ENCODE assay signal across 8 cellular contexts in genomic region chr17:61139219-61139618, GRCh38.
A peak's percentile ranks its signal among the peaks of the same experiment; 100 is the strongest.
DNase-seq lines count a peak whose midpoint lies in the region; ATAC-seq lines count a peak whose summit lies in the region.

No MANE protein-coding gene starts in this region.

- no peaks in the 10 kb centered on the region for H3K9me3 Mint-ChIP-seq in activated naive CD4-positive, alpha-beta T cell treated with anti-CD3 and anti-CD28 coated beads, Interleukin-2, amount 50 U/mL, for 24 hours
- no peaks in the 10 kb centered on the region for H3K9me3 Mint-ChIP-seq in naive thymus-derived CD8-positive, alpha-beta T cell

- POLR2A ChIA-PET in naive thymus-derived CD8-positive, alpha-beta T cell (lab: Charles Lee), result interaction anchor here (0.7 kb wide), 1 partner anchor 9 kb away, joined by 3 read pairs; no protein-coding TSS in a partner anchor

- H3K27ac Mint-ChIP-seq in activated naive CD4-positive, alpha-beta T cell treated with anti-CD3 and anti-CD28 coated beads, Interleukin-2, amount 50 U/mL, for 24 hours, result peak overlapping the region; percentile 95
- peak overlapping the region; percentile 2 to 92 (median 74) for H3K27ac Mint-ChIP-seq in naive thymus-derived CD8-positive, alpha-beta T cell

- peak overlapping the region; percentile 72 for H3K4me3 Mint-ChIP-seq in activated naive CD4-positive, alpha-beta T cell treated with anti-CD3 and anti-CD28 coated beads, Interleukin-2, amount 50 U/mL, for 24 hours
- H3K4me3 Mint-ChIP-seq in naive thymus-derived CD8-positive, alpha-beta T cell, result peak overlapping the region; percentile 7 to 82 (median 62)

- peak; percentile 94 for ATAC-seq in GM18868 (IDR thresholded peaks at IDR 0.05; ENCODE audit: unreplicated experiment)
- peak; percentile 89 for ATAC-seq in HG03060 (IDR thresholded peaks at IDR 0.05; ENCODE audit: low read depth, unreplicated experiment)
- ATAC-seq in naive thymus-derived CD8-positive, alpha-beta T cell, result peak; percentile 98 to 99

- peaks cover 37% of the 10 kb centered on the region for H3K4me1 Mint-ChIP-seq in activated naive CD4-positive, alpha-beta T cell treated with anti-CD3 and anti-CD28 coated beads, Interleukin-2, amount 50 U/mL, for 24 hours
- peaks cover 27 to 45% (median 44%) of the 10 kb centered on the region in 4 donors for H3K4me1 Mint-ChIP-seq in naive thymus-derived CD8-positive, alpha-beta T cell

- H3K27me3 Mint-ChIP-seq in activated naive CD4-positive, alpha-beta T cell treated with anti-CD3 and anti-CD28 coated beads, Interleukin-2, amount 50 U/mL, for 24 hours, result no peaks in the 10 kb centered on the region
- H3K27me3 Mint-ChIP-seq in naive thymus-derived CD8-positive, alpha-beta T cell, result no peaks in the 10 kb centered on the region

- no peaks in the 10 kb centered on the region for H3K36me3 Mint-ChIP-seq in activated naive CD4-positive, alpha-beta T cell treated with anti-CD3 and anti-CD28 coated beads, Interleukin-2, amount 50 U/mL, for 24 hours
- no peaks in the 10 kb centered on the region for H3K36me3 Mint-ChIP-seq in naive thymus-derived CD8-positive, alpha-beta T cell

- peak; percentile 72 for DNase-seq in SIG-M5 (lab: John Stamatoyannopoulos, UW)
- DNase-seq in naive thymus-derived CD8-positive, alpha-beta T cell, result peak; percentile 11 to 86 (median 66)
- DNase-seq in DMS53 (lab: John Stamatoyannopoulos, UW), result no peak
- no peak for DNase-seq in DMS153 treated with DMSO at 0.1 percent for 48 hours (lab: John Stamatoyannopoulos, UW; ENCODE audit: unreplicated experiment)
- DNase-seq in NCI-H345 (lab: John Stamatoyannopoulos, UW), result no peak

Comparison
In these comparisons a context has a peak if more than half of its experiments do, and no peak if none do; other contexts are left out.
1. DNase-seq: peak in SIG-M5 (single experiment) and naive thymus-derived CD8-positive, alpha-beta T cell (10 of 10); none in DMS53 (single experiment), DMS153 treated with DMSO at 0.1 percent for 48 hours (single experiment) and NCI-H345 (single experiment).
2. Peak in every context shown above with its lines, with median percentiles within 50 percentile points of each other: ATAC-seq.